In genomic region chr3:45042162-45042561, GRCh38 we compare ENCODE assay signal across 18 cellular contexts. TPM values are rescaled to one million over a fixed set of nuclear protein-coding genes. Genes with fewer than 3 reads are reported as not detected.
"Had no signal": no experiment of that assay in that cellular context is flagged by ENCODE, and none has a peak within 500 bp of the region (broad histone marks: within the 10 kb centered on the region; RNA-seq: fewer than 3 reads in every experiment).

No MANE protein-coding gene starts in this region.

- H3K4me1 Mint-ChIP-seq: central memory CD8-positive, alpha-beta T cell had no signal

- FAIRE-seq: kidney had no signal

- H3K4me3 ChIP-seq: hepatocyte, tibial artery had no signal

- H2AFZ ChIP-seq: hepatocyte had no signal

- H3K27me3 ChIP-seq: tibial artery had no signal

- H3K79me2 ChIP-seq: hepatocyte had no signal

- H3K27ac Mint-ChIP-seq: activated naive CD4-positive, alpha-beta T cell treated with anti-CD3 and anti-CD28 coated beads, Interleukin-2, amount 50 U/mL, for 72 hours; effector memory CD8-positive, alpha-beta T cell; mesothelial cell of epicardium had no signal

- H3K9me3 ChIP-seq: tibial artery had no signal

- H3K4me2 ChIP-seq: hepatocyte had no signal

- DNase-seq: activated effector memory CD4-positive, alpha-beta T cell treated with anti-CD3 and anti-CD28 coated beads, Interleukin-2, amount 50 U/mL, for 16 hours; activated T-cell treated with anti-CD3 and anti-CD28 coated beads, Interleukin-2, amount 50 U/mL, for 1 hour; amygdala; cortex of kidney; effector memory CD8-positive, alpha-beta T cell; kidney; left ventricle myocardium superior; posterior cingulate gyrus; stimulated activated CD4-positive, alpha-beta T cell treated with anti-CD3 and anti-CD28 coated beads, Interleukin-15, amount 100 ng/mL, for 24 hours; stimulated activated CD4-positive, alpha-beta T cell treated with anti-CD3 and anti-CD28 coated beads, Interleukin-4, amount 100 ng/mL, for 24 hours; tibial artery had no signal

- H3K36me3 Mint-ChIP-seq: activated naive CD4-positive, alpha-beta T cell treated with anti-CD3 and anti-CD28 coated beads, Interleukin-2, amount 50 U/mL, for 72 hours; brain; mesothelial cell of epicardium had no signal

- H3K36me3 ChIP-seq: tibial artery had no signal

- H3K4me3 Mint-ChIP-seq: brain; central memory CD8-positive, alpha-beta T cell; effector memory CD8-positive, alpha-beta T cell; mesothelial cell of epicardium had no signal

- H3K27ac ChIP-seq: epithelial cell of prostate, hepatocyte, tibial artery, VCaP had no signal

- ATAC-seq: effector memory CD8-positive, alpha-beta T cell; left ventricle myocardium superior had no signal

- H3K9me3 Mint-ChIP-seq: activated naive CD4-positive, alpha-beta T cell treated with anti-CD3 and anti-CD28 coated beads, Interleukin-2, amount 50 U/mL, for 72 hours; brain; central memory CD8-positive, alpha-beta T cell; effector memory CD8-positive, alpha-beta T cell; mesothelial cell of epicardium had no signal

RNA-seq across cellular contexts. Expression of gene CLEC3B, which starts 16.1 kb away (rescaled TPM):
- total RNA-seq: activated naive CD4-positive, alpha-beta T cell treated with anti-CD3 and anti-CD28 coated beads, Interleukin-2, amount 50 U/mL, for 72 hours had no signal
